ENCODE assay signal across 2 cellular contexts in genomic region chrX:155046811-155047528, GRCh38.
TF ChIP-seq lines count a peak whose summit lies in the region.

No MANE protein-coding gene starts in this region.

TF ChIP-seq in GM23338, 12 proteins besides CTCF, POLR2A, EP300 and RAD21:
- no peak for TF ChIP-seq ZNF114 (CRISPR knock-in tag; IDR thresholded peaks at IDR 0.05)
- no peak for TF ChIP-seq NANOG (IDR thresholded peaks at IDR 0.05; ENCODE audit: borderline replicate concordance)
- TF ChIP-seq ZNF331 (CRISPR knock-in tag; IDR thresholded peaks at IDR 0.05; ENCODE audit: low read depth) = no peak
- TF ChIP-seq JUNB (IDR thresholded peaks at IDR 0.05; ENCODE audit: unreplicated experiment) = no peak
- no peak for TF ChIP-seq ETS1 (IDR thresholded peaks at IDR 0.05)
- no peak for TF ChIP-seq ZNF462 (CRISPR knock-in tag; IDR thresholded peaks at IDR 0.05)
- no peak for TF ChIP-seq STAT1 (IDR thresholded peaks at IDR 0.05; ENCODE audit: unreplicated experiment)
- TF ChIP-seq CREB1 (CRISPR knock-in tag; IDR thresholded peaks at IDR 0.05; ENCODE audit: low read depth) = no peak
- no peak for TF ChIP-seq REST (IDR thresholded peaks at IDR 0.05; ENCODE audit: unreplicated experiment)
- no peak for TF ChIP-seq POLR2AphosphoS5 (IDR thresholded peaks at IDR 0.05; ENCODE audit: low read depth)
- no peak for TF ChIP-seq EZH2 (IDR thresholded peaks at IDR 0.05; ENCODE audit: low read depth, unreplicated experiment)
- TF ChIP-seq EZH2phosphoT487 (IDR thresholded peaks at IDR 0.05; ENCODE audit: unreplicated experiment) = no peak

TF ChIP-seq in K562, 482 proteins besides CTCF, POLR2A, EP300 and RAD21:
- peak; percentile 78 for TF ChIP-seq NFE2 (IDR thresholded peaks at IDR 0.05; ENCODE audit: low read depth)
- TF ChIP-seq ZNF318 (IDR thresholded peaks at IDR 0.05; ENCODE audit: borderline replicate concordance in 1 of 2, low read depth in 1 of 2) = no peak
- TF ChIP-seq BRCA1 (IDR thresholded peaks at IDR 0.05) = no peak
- no peak for TF ChIP-seq BRCA1 (CRISPR knock-in tag; IDR thresholded peaks at IDR 0.05)
- TF ChIP-seq MAFF (IDR thresholded peaks at IDR 0.05; ENCODE audit: low read length) = peak; percentile 35; the same call in 1 of the 2 replicates
- TF ChIP-seq MAFG (tag; conservative IDR thresholded peaks at IDR 0.05) = peak; percentile 76
- TF ChIP-seq CREM (IDR thresholded peaks at IDR 0.05; ENCODE audit: low read depth) = no peak
- no peak for TF ChIP-seq FOXM1 (IDR thresholded peaks at IDR 0.05; ENCODE audit: low read depth)
- no peak for TF ChIP-seq FOXM1 (CRISPR knock-in tag; IDR thresholded peaks at IDR 0.05; ENCODE audit: low read depth)
- peak; percentile 73 for TF ChIP-seq C11orf30 (IDR thresholded peaks at IDR 0.05; ENCODE audit: low read depth)
- TF ChIP-seq ZNF316 (IDR thresholded peaks at IDR 0.05) = peak; percentile 60
- no peak for TF ChIP-seq TAF15 (IDR thresholded peaks at IDR 0.05; ENCODE audit: low read depth, low read length)
- TF ChIP-seq ZNF282 (CRISPR knock-in tag; IDR thresholded peaks at IDR 0.05) = no peak
- no peak for TF ChIP-seq YY1 (IDR thresholded peaks at IDR 0.05; ENCODE audit: borderline replicate concordance in 1 of 3, control insufficient read depth in 1 of 3, extremely low read depth in 1 of 3, insufficient read depth in 3 of 3, insufficient read length in 1 of 3, insufficient replicate concordance in 2 of 3, low read depth in 1 of 3, low read length in 2 of 3)
- TF ChIP-seq ZBTB17 (CRISPR knock-in tag; IDR thresholded peaks at IDR 0.05) = no peak
- no peak for TF ChIP-seq RREB1 (CRISPR knock-in tag; IDR thresholded peaks at IDR 0.05)
